Comparison of ENCODE assay signal across 21 cellular contexts in genomic region chr4:60657802-60658201, GRCh38.
DNase-seq lines count a peak whose midpoint lies in the region; ATAC-seq and TF ChIP-seq lines count a peak whose summit lies in the region.
"Had no signal": no experiment of that assay in that cellular context is flagged by ENCODE, and none has a peak within 500 bp of the region (broad histone marks: within the 10 kb centered on the region; RNA-seq: fewer than 3 reads in every experiment).

No MANE protein-coding gene starts in this region.

- H2AFZ ChIP-seq in mammary epithelial cell (ENCODE audit: low read depth, low read length) (no peak overlapping the region), osteoblast (ENCODE audit: low read length) (peak overlapping the region; percentile 61)
- H2AFZ ChIP-seq: PC-9 had no signal

- no peak for DNase-seq in HFFc6
- DNase-seq in NB4 (ENCODE audit: low read depth) = peak; percentile 2
- no peak for DNase-seq in mammary epithelial cell
- DNase-seq in osteoblast (ENCODE audit: insufficient read length, low spot score, missing footprints) = no peak
- DNase-seq in posterior vena cava (ENCODE audit: low spot score) = no peak
- DNase-seq in kidney glomerular epithelial cell (lab: John Stamatoyannopoulos, UW) = no peak
- DNase-seq: activated CD4-positive, alpha-beta T cell treated with anti-CD3 and anti-CD28 coated beads, Interleukin-2, amount 10 ng/mL, durations not matched to agents 24 days and 14 days; activated CD8-positive, alpha-beta memory T cell treated with anti-CD3 and anti-CD28 coated beads, Interleukin-2, amount 50 U/mL, for 4 hours; activated gamma-delta T cell; C1 segment of cervical spinal cord; H7; heart left ventricle; NCI-H2081; NCI-H510A treated with DMSO at 0.1 percent for 48 hours; PC-9; stimulated activated naive CD4-positive, alpha-beta T cell treated with Interleukin-2 at 50 U/mL for 16 hours; upper lobe of right lung had no signal

- H3K27me3 ChIP-seq in mammary epithelial cell (ENCODE audit: insufficient read depth, low read length) = no peaks in the 10 kb centered on the region
- no peaks in the 10 kb centered on the region for H3K27me3 ChIP-seq in osteoblast (ENCODE audit: insufficient read depth, low read length)
- H3K27me3 ChIP-seq: heart left ventricle, upper lobe of right lung had no signal

- H3K4me1 Mint-ChIP-seq in HFFc6 (ENCODE audit: low read depth) = peaks cover 39% of the 10 kb centered on the region
- H3K4me1 Mint-ChIP-seq: activated CD4-positive, alpha-beta T cell treated with anti-CD3 and anti-CD28 coated beads, Interleukin-2, amount 10 ng/mL, durations not matched to agents 24 days and 14 days; nephron had no signal

- H3K9me3 Mint-ChIP-seq in HFFc6 = no peaks in the 10 kb centered on the region
- H3K9me3 Mint-ChIP-seq: activated CD4-positive, alpha-beta T cell treated with anti-CD3 and anti-CD28 coated beads, Interleukin-2, amount 10 ng/mL, durations not matched to agents 24 days and 14 days; nephron had no signal

- H4K20me1 ChIP-seq in mammary epithelial cell (ENCODE audit: insufficient read depth, low read length) (no peaks in the 10 kb centered on the region), osteoblast (ENCODE audit: insufficient read depth, low read length) (no peaks in the 10 kb centered on the region)

- H3K4me2 ChIP-seq in mammary epithelial cell (ENCODE audit: insufficient read depth, low read depth, low read length) = peak overlapping the region; percentile 72
- H3K4me2 ChIP-seq in osteoblast (ENCODE audit: insufficient read depth, low read length) = peak overlapping the region; percentile 46
- H3K4me2 ChIP-seq: PC-9 had no signal

- TF ChIP-seq CTCF in HFFc6 (IDR thresholded peaks at IDR 0.05) = no peak
- no peak for TF ChIP-seq CTCF in NB4 (IDR thresholded peaks at IDR 0.05; ENCODE audit: low read depth, low read length)
- TF ChIP-seq CTCF in mammary epithelial cell (conservative IDR thresholded peaks at IDR 0.05 in 1 of 2, IDR thresholded peaks at IDR 0.05 in 1 of 2; ENCODE audit: extremely low read depth in 1 of 2, insufficient read depth in 1 of 2, low read depth in 1 of 2, low read length in 2 of 2) = no peak
- TF ChIP-seq CTCF in osteoblast (IDR thresholded peaks at IDR 0.05; ENCODE audit: extremely low read depth, low read depth, low read length) = no peak

- H3K79me2 ChIP-seq in mammary epithelial cell (ENCODE audit: insufficient read depth, low read length) (no peaks in the 10 kb centered on the region), osteoblast (ENCODE audit: insufficient read depth, low read length) (no peaks in the 10 kb centered on the region)

- H3K9me3 ChIP-seq in mammary epithelial cell (replicated peaks; ENCODE audit: insufficient read depth, low read length) (no peaks in the 10 kb centered on the region), osteoblast (ENCODE audit: low read depth, low read length) (no peaks in the 10 kb centered on the region)
- H3K9me3 ChIP-seq: upper lobe of right lung had no signal

- in situ Hi-C loops in mammary epithelial cell (cut with MboI; ENCODE audit: low sequenced_read_pairs in 2 of 2) = no loop called here

- no peak overlapping the region for H3K27ac ChIP-seq in mammary epithelial cell (ENCODE audit: insufficient read depth, low read depth, low read length)
- H3K27ac ChIP-seq in osteoblast (ENCODE audit: low read depth, low read length) = peak overlapping the region; percentile 37
- H3K27ac ChIP-seq: heart left ventricle, PC-9, upper lobe of right lung had no signal

- peak overlapping the region; percentile 87 for H3K27ac Mint-ChIP-seq in HFFc6
- H3K27ac Mint-ChIP-seq: activated CD4-positive, alpha-beta T cell treated with anti-CD3 and anti-CD28 coated beads, Interleukin-2, amount 10 ng/mL, durations not matched to agents 24 days and 14 days; dendritic cell treated with granulocyte-macrophage colony-stimulating factor and Interleukin-4, amounts not matched to agents 40 ng/mL and 50 ng/mL, for 4 days; nephron had no signal

- BruUV-seq in mammary epithelial cell (replicated peaks; lab: Mats Ljungman, UMichigan) = no TSS peak

- TF ChIP-seq POLR2A in NB4 (IDR thresholded peaks at IDR 0.05; ENCODE audit: extremely low read depth, insufficient read length) = no peak

- peak overlapping the region; percentile 84 for H3K4me3 Mint-ChIP-seq in HFFc6
- H3K4me3 Mint-ChIP-seq: activated CD4-positive, alpha-beta T cell treated with anti-CD3 and anti-CD28 coated beads, Interleukin-2, amount 10 ng/mL, durations not matched to agents 24 days and 14 days; dendritic cell treated with granulocyte-macrophage colony-stimulating factor and Interleukin-4, amounts not matched to agents 40 ng/mL and 50 ng/mL, for 4 days; nephron had no signal

- dilution Hi-C loops in mammary epithelial cell (cut with HindIII; ENCODE audit: low sequenced_read_pairs) = no loop called here

- ATAC-seq in GM19351 (IDR thresholded peaks at IDR 0.05; ENCODE audit: unreplicated experiment) = no peak
- no peak for ATAC-seq in HG02763 (IDR thresholded peaks at IDR 0.05; ENCODE audit: unreplicated experiment)
- ATAC-seq: heart left ventricle, upper lobe of right lung had no signal

- intact Hi-C loops in mammary epithelial cell (cut with micrococcal nuclease) = loop anchor here (5.0 kb wide), 1 partner anchor 46 kb away; no protein-coding TSS in a partner anchor
- intact Hi-C loops in posterior vena cava (cut with DNase I) = no loop called here

- no peaks in the 10 kb centered on the region for H3K27me3 Mint-ChIP-seq in HFFc6 (ENCODE audit: insufficient read depth)
- H3K27me3 Mint-ChIP-seq: activated CD4-positive, alpha-beta T cell treated with anti-CD3 and anti-CD28 coated beads, Interleukin-2, amount 10 ng/mL, durations not matched to agents 24 days and 14 days; dendritic cell treated with granulocyte-macrophage colony-stimulating factor and Interleukin-4, amounts not matched to agents 40 ng/mL and 50 ng/mL, for 4 days had no signal

- H3K36me3 ChIP-seq in mammary epithelial cell (ENCODE audit: insufficient read depth, low read length) = no peaks in the 10 kb centered on the region
- H3K36me3 ChIP-seq in osteoblast (ENCODE audit: insufficient read depth, low read length) = no peaks in the 10 kb centered on the region
- H3K36me3 ChIP-seq: heart left ventricle, upper lobe of right lung had no signal

- no peak overlapping the region for H3K9ac ChIP-seq in mammary epithelial cell (ENCODE audit: insufficient read depth, low read length)

- H3K4me3 ChIP-seq in NB4 (ENCODE audit: low read depth, low read length) (no peak overlapping the region), mammary epithelial cell (replicated peaks in 1 of 3; ENCODE audit: insufficient read depth in 1 of 3, low read depth in 2 of 3, low read length in 3 of 3) (peak overlapping the region in 1 of 3 experiments; percentile 21), osteoblast (ENCODE audit: insufficient read depth, low read length) (peak overlapping the region; percentile 19)
- H3K4me3 ChIP-seq: PC-9, upper lobe of right lung had no signal

- H3K36me3 Mint-ChIP-seq in HFFc6 (ENCODE audit: low read depth) = peaks cover 4% of the 10 kb centered on the region; the same call in 1 of the 2 replicates

- peaks cover 6% of the 10 kb centered on the region for H3K4me1 ChIP-seq in mammary epithelial cell (ENCODE audit: insufficient read depth, low read length)
- no peaks in the 10 kb centered on the region for H3K4me1 ChIP-seq in osteoblast (ENCODE audit: insufficient read depth, low read length)
- H3K4me1 ChIP-seq: heart left ventricle, upper lobe of right lung had no signal

- CTCF ChIA-PET in mammary epithelial cell (lab: Charles Lee; ENCODE audit: low non-redundant PET) = no interaction called here
